In the genomic region with DNA sequence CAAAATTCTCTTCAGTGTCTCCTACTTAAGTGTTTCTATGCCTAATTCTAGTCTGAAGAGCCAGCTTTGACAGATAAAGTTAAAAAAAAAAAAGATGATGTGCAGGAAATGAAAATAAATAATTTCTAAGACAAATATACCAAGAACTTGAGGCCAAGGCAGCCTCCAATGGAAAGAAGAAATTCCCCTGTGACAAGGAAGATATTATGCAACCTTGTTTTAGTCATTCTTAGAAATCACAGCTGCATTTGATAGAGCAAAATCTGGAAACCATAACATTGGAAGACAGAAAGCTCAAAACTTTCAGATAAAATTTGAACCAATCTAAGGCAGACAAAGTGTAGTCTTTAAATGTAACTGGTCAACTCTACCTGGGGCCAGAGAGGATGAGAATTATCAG, we compare ENCODE assay signal across 19 cellular contexts.
DNase-seq lines count a peak whose midpoint lies in the region; ATAC-seq, FAIRE-seq and TF ChIP-seq lines count a peak whose summit lies in the region.
"Had no signal": no experiment of that assay in that cellular context is flagged by ENCODE, and none has a peak within 500 bp of the region (broad histone marks: within the 10 kb centered on the region; RNA-seq: fewer than 3 reads in every experiment).

No MANE protein-coding gene starts in this region.

- H3K36me3 ChIP-seq in bronchial epithelial cell (ENCODE audit: control insufficient read depth, insufficient read depth, low read length) = no peaks in the 10 kb centered on the region
- H3K36me3 ChIP-seq: BE2C, heart left ventricle, stomach had no signal

- no peak for ATAC-seq in HG03457 (IDR thresholded peaks at IDR 0.05; ENCODE audit: unreplicated experiment)

- TF ChIP-seq CTCF in AG04449 (IDR thresholded peaks at IDR 0.05; ENCODE audit: insufficient read depth, low read length, missing control alignments) = no peak
- no peak for TF ChIP-seq CTCF in bronchial epithelial cell (IDR thresholded peaks at IDR 0.05; ENCODE audit: insufficient read depth, low read length, severe bottlenecking)

- POLR2A ChIA-PET in AG04449 (lab: Yijun Ruan, JAX) = interaction anchor here (0.6 to 1.7 kb wide), 5 partner anchors 9 to 376 kb away, joined by 3 to 7 read pairs (median 3); partner anchors contain the start of gene TLE4

- FAIRE-seq in H54 (lab: Jason Lieb, UNC) (peak; percentile 86), bronchial epithelial cell (lab: Jason Lieb, UNC) (no peak)

- TF ChIP-seq POLR2A in H54 (IDR thresholded peaks at IDR 0.05; ENCODE audit: low read depth, low read length) = no peak

- H3K4me3 ChIP-seq in AG04449 (ENCODE audit: low read depth, low read length) (no peak overlapping the region), bronchial epithelial cell (ENCODE audit: low read depth, low read length) (no peak overlapping the region)
- H3K4me3 ChIP-seq: heart left ventricle, stomach had no signal

- no peaks in the 10 kb centered on the region for H3K27me3 ChIP-seq in bronchial epithelial cell (ENCODE audit: control insufficient read depth, insufficient read depth, low read length)
- H3K27me3 ChIP-seq: BE2C, heart left ventricle, stomach had no signal

- CTCF ChIA-PET in AG04449 (lab: Yijun Ruan, JAX) = no interaction called here

- DNase-seq in AG04449 (ENCODE audit: low read depth, low spot score) = peak; percentile 53
- no peak for DNase-seq in H54 (ENCODE audit: insufficient read length, low spot score)
- peak; percentile 28 for DNase-seq in bronchial epithelial cell (ENCODE audit: low read depth)
- peak; percentile 39 for DNase-seq in hepatic stellate cell (ENCODE audit: low spot score)
- no peak for DNase-seq in kidney glomerular epithelial cell (lab: John Stamatoyannopoulos, UW)
- no peak for DNase-seq in stimulated activated CD4-positive, alpha-beta T cell treated with anti-CD3 and anti-CD28 coated beads, Interleukin-1b, Interleukin-23, amount 100 ng/mL, for 48 hours
- DNase-seq in midbrain (lab: John Stamatoyannopoulos, UW) = no peak
- DNase-seq: activated CD4-positive, alpha-beta T cell treated with anti-CD3 and anti-CD28 coated beads, Interleukin-2, amount 10 ng/mL, durations not matched to agents 7 days and 5 days; activated naive CD4-positive, alpha-beta T cell treated with anti-CD3 and anti-CD28 coated beads, Interleukin-2, amount 50 U/mL, for 16 hours; activated T-cell treated with anti-CD3 and anti-CD28 coated beads for 4 hours; BE2C; central memory CD4-positive, alpha-beta T cell; DMS 273 treated with DMSO at 0.1 percent for 48 hours; endodermal cell; heart left ventricle; NCI-H187; SHP77 treated with DMSO at 0.1 percent for 48 hours; stomach had no signal

Comparison
In these comparisons a context has a peak if more than half of its experiments do, and no peak if none do; other contexts are left out.
1. DNase-seq: peak in AG04449 (single experiment), bronchial epithelial cell (single experiment) and hepatic stellate cell (single experiment); none in H54 (single experiment), kidney glomerular epithelial cell (single experiment), stimulated activated CD4-positive, alpha-beta T cell treated with anti-CD3 and anti-CD28 coated beads, Interleukin-1b, Interleukin-23, amount 100 ng/mL, for 48 hours (single experiment) and midbrain (single experiment).